In genomic region chr14:68172664-68173063, GRCh38 we compare ENCODE assay signal across 10 cellular contexts.
DNase-seq lines count a peak whose midpoint lies in the region; ATAC-seq and TF ChIP-seq lines count a peak whose summit lies in the region.
"Had no signal": no experiment of that assay in that cellular context is flagged by ENCODE, and none has a peak within 500 bp of the region (broad histone marks: within the 10 kb centered on the region; RNA-seq: fewer than 3 reads in every experiment).

No MANE protein-coding gene starts in this region.

- no peaks in the 10 kb centered on the region for H3K79me2 ChIP-seq in PC-3 (ENCODE audit: low read length)

- no peaks in the 10 kb centered on the region for H3K9me2 ChIP-seq in PC-3 (replicated peaks; ENCODE audit: low read length)

- POLR2A ChIA-PET in PC-3 (lab: Charles Lee; ENCODE audit: unreplicated experiment) = interaction anchor here (0.6 to 0.7 kb wide), 5 partner anchors 21 to 620 kb away, joined by 3 to 6 read pairs (median 4); partner anchors contain the start of gene ZFP36L1

- ATAC-seq in GM21381 (IDR thresholded peaks at IDR 0.05; ENCODE audit: unreplicated experiment) (peak; percentile 65), PC-3 (peak; percentile 91), GM18867 (IDR thresholded peaks at IDR 0.05; ENCODE audit: unreplicated experiment) (no peak)

- H3K4me3 ChIP-seq in PC-3 (ENCODE audit: low read length) (no peak overlapping the region), fibroblast of villous mesenchyme (ENCODE audit: low read depth, low read length) (no peak overlapping the region), retinal pigment epithelial cell (ENCODE audit: low read length) (no peak overlapping the region), coronary artery (no peak overlapping the region)

- H3K36me3 ChIP-seq in PC-3 (ENCODE audit: low read depth, low read length) = no peaks in the 10 kb centered on the region

- peaks cover 49% of the 10 kb centered on the region for H3K4me1 ChIP-seq in PC-3 (ENCODE audit: insufficient read depth, low read length)

- CTCF ChIA-PET in PC-3 (lab: Charles Lee) = interaction anchor here (0.6 kb wide), 1 partner anchor 75 kb away, joined by 3 read pairs; no protein-coding TSS in a partner anchor

- peak; percentile 83 for DNase-seq in PC-3
- peak; percentile 27 for DNase-seq in fibroblast of villous mesenchyme (ENCODE audit: low read depth)
- DNase-seq in retinal pigment epithelial cell (ENCODE audit: low read depth) = peak; percentile 88
- no peak for DNase-seq in NCI-H510A treated with DMSO at 0.1 percent for 48 hours (lab: John Stamatoyannopoulos, UW)
- no peak for DNase-seq in coronary artery (ENCODE audit: low spot score)
- DNase-seq in AML-193 (lab: John Stamatoyannopoulos, UW) = no peak
- DNase-seq: activated CD4-positive, alpha-beta T cell treated with anti-CD3 and anti-CD28 coated beads, Interleukin-2, amount 50 U/mL, for 48 hours had no signal

- no peak for TF ChIP-seq CTCF in PC-3 (conservative IDR thresholded peaks at IDR 0.05; ENCODE audit: low read depth, low read length)
- TF ChIP-seq CTCF in fibroblast of villous mesenchyme (IDR thresholded peaks at IDR 0.05; ENCODE audit: insufficient read depth, low read depth, low read length) = no peak
- TF ChIP-seq CTCF in retinal pigment epithelial cell (conservative IDR thresholded peaks at IDR 0.05; ENCODE audit: low read depth, low read length) = no peak
- no peak for TF ChIP-seq CTCF in coronary artery (IDR thresholded peaks at IDR 0.05)

- peaks cover 13% of the 10 kb centered on the region for H3F3A ChIP-seq in PC-3 (ENCODE audit: low read length, unreplicated experiment)

- H3K9ac ChIP-seq in PC-3 (ENCODE audit: low read length) = peak overlapping the region; percentile 15

- H3K4me2 ChIP-seq in PC-3 (ENCODE audit: low read length) = peak overlapping the region; percentile 66

- no peaks in the 10 kb centered on the region for H4K20me1 ChIP-seq in PC-3 (ENCODE audit: low read length)

- no peak overlapping the region for H2AFZ ChIP-seq in PC-3 (ENCODE audit: low read length)

- BruUV-seq in PC-3 (replicated peaks; lab: Mats Ljungman, UMichigan) = no TSS peak

- H3K27ac ChIP-seq in PC-3 (ENCODE audit: low read length) (peak overlapping the region; percentile 69), coronary artery (no peak overlapping the region)

- intact Hi-C loops in PC-3 (cut with micrococcal nuclease) = loop anchor here (1.0 to 2.0 kb wide), 3 partner anchors 32 to 74 kb away; no protein-coding TSS in a partner anchor

- H3K9me3 ChIP-seq in PC-3 (ENCODE audit: low read length) = no peaks in the 10 kb centered on the region
- H3K9me3 ChIP-seq: Caco-2 had no signal

- no peaks in the 10 kb centered on the region for H3K27me3 ChIP-seq in PC-3 (ENCODE audit: low read length)

Comparison
In these comparisons a context has a peak if more than half of its experiments do, and no peak if none do; other contexts are left out.
1. DNase-seq: peak in PC-3 (single experiment), fibroblast of villous mesenchyme (single experiment) and retinal pigment epithelial cell (single experiment); none in NCI-H510A treated with DMSO at 0.1 percent for 48 hours (single experiment), coronary artery (single experiment) and AML-193 (0 of 2).